Comparison of ENCODE assay signal across 24 cellular contexts in the genomic region with DNA sequence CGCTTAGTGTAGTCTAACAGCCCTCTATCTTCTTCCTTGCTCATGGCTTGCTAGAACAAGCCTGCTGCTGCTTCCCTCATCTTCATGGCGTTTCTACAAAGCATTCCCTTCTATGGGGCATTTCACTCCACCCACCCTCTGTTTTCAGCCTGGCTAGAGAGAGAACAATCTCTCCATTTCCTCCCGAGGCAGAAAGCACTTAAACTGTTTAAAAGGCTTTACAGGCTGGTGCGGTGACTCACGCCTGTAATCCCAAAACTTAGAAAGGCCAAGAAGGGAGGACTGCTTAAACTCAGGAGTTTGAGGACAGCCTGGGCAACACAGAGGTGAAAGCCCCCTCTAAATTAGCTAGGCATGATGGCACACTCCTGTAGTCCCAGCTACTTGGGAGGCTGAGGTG.
"Had no signal": no experiment of that assay in that cellular context is flagged by ENCODE, and none has a peak within 500 bp of the region (broad histone marks: within the 10 kb centered on the region; RNA-seq: fewer than 3 reads in every experiment).

No MANE protein-coding gene starts in this region.

- H3K27me3 ChIP-seq: esophagus muscularis mucosa, heart left ventricle, right lobe of liver, testis, upper lobe of left lung had no signal

- H3K9me3 ChIP-seq: esophagus muscularis mucosa, heart left ventricle, right lobe of liver, testis, upper lobe of left lung had no signal

- DNase-seq: activated CD4-positive, alpha-beta T cell treated with anti-CD3 and anti-CD28 coated beads, Interleukin-2, amount 50 U/mL, for 1 hour; activated CD4-positive, CD25-positive, alpha-beta regulatory T cell treated with anti-CD3 and anti-CD28 coated beads, Interleukin-2, amount 50 U/mL, for 72 hours; activated naive CD4-positive, alpha-beta T cell treated with anti-CD3 and anti-CD28 coated beads for 36 hours; activated naive CD8-positive, alpha-beta T cell treated with anti-CD3 and anti-CD28 coated beads, Interleukin-2, amount 50 U/mL, for 24 hours; activated T-cell treated with anti-CD3 and anti-CD28 coated beads, Interleukin-2, amount 50 U/mL, for 48 hours; caudate nucleus; effector CD4-positive, alpha-beta T cell; heart left ventricle; left colon; mesendoderm; naive B cell; posterior cingulate gyrus; right lobe of liver; stimulated activated CD4-positive, alpha-beta T cell treated with anti-CD3 and anti-CD28 coated beads, Interleukin-2, amount 100 ng/mL, for 24 hours; stimulated activated naive B cell treated with anti-CD40 and anti-IgM and Interleukin-4, amounts not matched to agents 10 μg/mL and 1 μg/mL and 100 μg/mL, for 72 hours; T-helper 1 cell; testis; upper lobe of left lung; WERI-Rb-1 had no signal

- H3K9me3 Mint-ChIP-seq: activated naive CD4-positive, alpha-beta T cell treated with anti-CD3 and anti-CD28 coated beads for 36 hours; activated naive CD8-positive, alpha-beta T cell treated with anti-CD3 and anti-CD28 coated beads, Interleukin-2, amount 50 U/mL, for 24 hours; brain; dendritic cell treated with granulocyte-macrophage colony-stimulating factor and Interleukin-4, amounts not matched to agents 40 ng/mL and 50 ng/mL, for 4 days; naive B cell; neural crest cell; stimulated activated naive B cell treated with anti-CD40 and anti-IgM and Interleukin-4, amounts not matched to agents 10 μg/mL and 1 μg/mL and 100 μg/mL, for 72 hours had no signal

- H3K27ac Mint-ChIP-seq: activated naive CD4-positive, alpha-beta T cell treated with anti-CD3 and anti-CD28 coated beads for 36 hours; activated naive CD8-positive, alpha-beta T cell treated with anti-CD3 and anti-CD28 coated beads, Interleukin-2, amount 50 U/mL, for 24 hours; dendritic cell treated with granulocyte-macrophage colony-stimulating factor and Interleukin-4, amounts not matched to agents 40 ng/mL and 50 ng/mL, for 4 days; stimulated activated naive B cell treated with anti-CD40 and anti-IgM and Interleukin-4, amounts not matched to agents 10 μg/mL and 1 μg/mL and 100 μg/mL, for 72 hours had no signal

- H3K4me3 Mint-ChIP-seq: activated naive CD4-positive, alpha-beta T cell treated with anti-CD3 and anti-CD28 coated beads for 36 hours; activated naive CD8-positive, alpha-beta T cell treated with anti-CD3 and anti-CD28 coated beads, Interleukin-2, amount 50 U/mL, for 24 hours; brain; dendritic cell treated with granulocyte-macrophage colony-stimulating factor and Interleukin-4, amounts not matched to agents 40 ng/mL and 50 ng/mL, for 4 days; naive B cell; neural crest cell; stimulated activated naive B cell treated with anti-CD40 and anti-IgM and Interleukin-4, amounts not matched to agents 10 μg/mL and 1 μg/mL and 100 μg/mL, for 72 hours had no signal

- H3K4me1 ChIP-seq: esophagus muscularis mucosa, heart left ventricle, right lobe of liver, testis, upper lobe of left lung had no signal

- H3K4me3 ChIP-seq: esophagus muscularis mucosa, heart left ventricle, right lobe of liver, skin epidermis, testis, upper lobe of left lung had no signal

- H3K36me3 Mint-ChIP-seq: brain, naive B cell had no signal

- H3K36me3 ChIP-seq: esophagus muscularis mucosa, right lobe of liver, upper lobe of left lung had no signal

- H3K27ac ChIP-seq: esophagus muscularis mucosa, heart left ventricle, right lobe of liver, skin epidermis, testis, upper lobe of left lung, WERI-Rb-1 had no signal

- H3K4me1 Mint-ChIP-seq: activated naive CD8-positive, alpha-beta T cell treated with anti-CD3 and anti-CD28 coated beads, Interleukin-2, amount 50 U/mL, for 24 hours; brain; naive B cell; neural crest cell; stimulated activated naive B cell treated with anti-CD40 and anti-IgM and Interleukin-4, amounts not matched to agents 10 μg/mL and 1 μg/mL and 100 μg/mL, for 72 hours had no signal

- H3K27me3 Mint-ChIP-seq: activated naive CD8-positive, alpha-beta T cell treated with anti-CD3 and anti-CD28 coated beads, Interleukin-2, amount 50 U/mL, for 24 hours; brain; dendritic cell treated with granulocyte-macrophage colony-stimulating factor and Interleukin-4, amounts not matched to agents 40 ng/mL and 50 ng/mL, for 4 days; naive B cell; stimulated activated naive B cell treated with anti-CD40 and anti-IgM and Interleukin-4, amounts not matched to agents 10 μg/mL and 1 μg/mL and 100 μg/mL, for 72 hours had no signal
